ENCODE assay signal across 12 cellular contexts in genomic region chr16:85674418-85674755, GRCh38. TPM values are rescaled to one million over a fixed set of nuclear protein-coding genes. Genes with fewer than 3 reads are reported as not detected.
DNase-seq lines count a peak whose midpoint lies in the region; ATAC-seq and TF ChIP-seq lines count a peak whose summit lies in the region.
"Had no signal": no experiment of that assay in that cellular context is flagged by ENCODE, and none has a peak within 500 bp of the region (broad histone marks: within the 10 kb centered on the region; RNA-seq: fewer than 3 reads in every experiment).

No MANE protein-coding gene starts in this region.

- 63% methylated on average over 4 of the region's 4 CpGs for WGBS in right lobe of liver (ENCODE audit: insufficient coverage, low coverage, low lambda C conversion rate, missing lambda C conversion rate)
- 55 to 89% (median 70%) methylated on average over 4 of the region's 4 CpGs for WGBS in stomach, 5 donors

- ATAC-seq in right lobe of liver (no peak), GM18520 (IDR thresholded peaks at IDR 0.05; ENCODE audit: unreplicated experiment) (no peak)

- H3K9me3 ChIP-seq in cardiac muscle cell (ENCODE audit: low read depth), result no peaks in the 10 kb centered on the region
- H3K9me3 ChIP-seq in right lobe of liver, result no peaks in the 10 kb centered on the region
- H3K9me3 ChIP-seq in stomach, result no peaks in the 10 kb centered on the region

- CTCF ChIA-PET in RWPE1 (lab: Yijun Ruan, JAX), result interaction anchor here (0.5 kb wide), 1 partner anchor 559 kb away, joined by 4 read pairs; no protein-coding TSS in a partner anchor

- no peaks in the 10 kb centered on the region for H3K4me1 ChIP-seq in cardiac muscle cell (ENCODE audit: low read depth)
- peaks cover 0 to 26% (median 11%) of the 10 kb centered on the region in 4 donors for H3K4me1 ChIP-seq in right lobe of liver
- H3K4me1 ChIP-seq in stomach, result peaks cover 20 to 34% (median 21%) of the 10 kb centered on the region in 4 donors

- H3K27me3 ChIP-seq in cardiac muscle cell (no peaks in the 10 kb centered on the region), right lobe of liver (no peaks in the 10 kb centered on the region), stomach (no peaks in the 10 kb centered on the region)

- POLR2A ChIA-PET in RWPE1 (lab: Yijun Ruan, JAX; ENCODE audit: low non-redundant PET), result no interaction called here

- TF ChIP-seq EP300 in stomach (IDR thresholded peaks at IDR 0.05), result no peak

- TF ChIP-seq POLR2A in right lobe of liver (IDR thresholded peaks at IDR 0.05) (peak; percentile 6), stomach (IDR thresholded peaks at IDR 0.05) (no peak)

- DNase-seq in cardiac muscle cell (ENCODE audit: low read depth in 1 of 2, low spot score in 1 of 2) (no peak), cardiac septum (ENCODE audit: low spot score) (no peak), RWPE1 (ENCODE audit: low spot score) (no peak), right lobe of liver (no peak), stomach (no peak), NCI-H2107 treated with DMSO at 0.1 percent for 48 hours (lab: John Stamatoyannopoulos, UW; ENCODE audit: unreplicated experiment) (no peak), NCI-H1417 (lab: John Stamatoyannopoulos, UW) (no peak)
- DNase-seq: activated CD4-positive, alpha-beta T cell treated with anti-CD3 and anti-CD28 coated beads for 1 hour; activated naive CD4-positive, alpha-beta T cell treated with anti-CD3 and anti-CD28 coated beads, Interleukin-2, amount 50 U/mL, for 16 hours; islet precursor cell; NCI-H2107 had no signal

- H3K36me3 ChIP-seq in cardiac muscle cell, result peaks cover 57% of the 10 kb centered on the region
- peaks cover 0 to 35% (median 17%) of the 10 kb centered on the region in 4 donors for H3K36me3 ChIP-seq in right lobe of liver
- H3K36me3 ChIP-seq in stomach, result peaks cover 35 to 97% (median 70%) of the 10 kb centered on the region in 4 donors

- H3K27ac ChIP-seq in cardiac muscle cell (peak overlapping the region; percentile 54), RWPE1 (peak overlapping the region; percentile 46), right lobe of liver (peak overlapping the region in 2 of 3 donors; percentile 58 to 65), stomach (peak overlapping the region; percentile 42 to 65 (median 51))

- TF ChIP-seq CTCF in cardiac muscle cell (IDR thresholded peaks at IDR 0.05; ENCODE audit: low read depth, low read length) (no peak), RWPE1 (conservative IDR thresholded peaks at IDR 0.05; ENCODE audit: low read depth) (no peak), right lobe of liver (IDR thresholded peaks at IDR 0.05) (no peak), stomach (IDR thresholded peaks at IDR 0.05) (no peak)

- no peak overlapping the region for H3K4me3 ChIP-seq in cardiac muscle cell
- H3K4me3 ChIP-seq in right lobe of liver, result no peak overlapping the region
- no peak overlapping the region for H3K4me3 ChIP-seq in stomach

- intact Hi-C loops in cardiac septum (cut with DNase I) (no loop called here), right lobe of liver (cut with DNase I) (no loop called here), stomach (cut with DNase I; ENCODE audit: low total_unique reads) (no loop called here)

RNA-seq across cellular contexts. Expression of gene GINS2, which starts 14.4 kb away (rescaled TPM):
- total RNA-seq in cardiac muscle cell (8.9 and 17.9 TPM in 2 replicates), cardiac septum (0.38 TPM), right lobe of liver (1 to 10 TPM in 4 of 6 experiments, under 1 TPM in 2; 0.49 to 4.7 (median 1.3) TPM), stomach (1 to 10 TPM in 3 of 5 donors, under 1 TPM in 1, not detected in 1; 0.87 to 2.0 (median 1.9) TPM)
- polyA plus RNA-seq in cardiac muscle cell (15.8 and 26.5 TPM in 2 replicates), stomach (1 to 10 TPM; 1.5 to 3.6 (median 2.9) TPM)
